Comparison of ENCODE assay signal across 8 cellular contexts in genomic region chr3:152471814-152472605, GRCh38.
A peak's percentile ranks its signal among the peaks of the same experiment; 100 is the strongest.
DNase-seq lines count a peak whose midpoint lies in the region; ATAC-seq, FAIRE-seq and TF ChIP-seq lines count a peak whose summit lies in the region.

No MANE protein-coding gene starts in this region.

- H4K20me1 ChIP-seq in HepG2 (ENCODE audit: insufficient read depth, low read length): no peaks in the 10 kb centered on the region

- intact Hi-C loops in HepG2 (cut with micrococcal nuclease; ENCODE audit: unreplicated experiment): loop anchor here (1.0 to 5.0 kb wide), 4 partner anchors 102 to 490 kb away; no protein-coding TSS in a partner anchor

- DNase-seq in NCI-H510A treated with DMSO at 0.1 percent for 48 hours (lab: John Stamatoyannopoulos, UW) (peak; percentile 55), NCI-H510A (lab: John Stamatoyannopoulos, UW) (no peak), NCI-H2029 treated with DMSO at 0.1 percent for 48 hours (lab: John Stamatoyannopoulos, UW) (peak; percentile 40), cerebellar cortex (ENCODE audit: low spot score) (peak; percentile 67), HepG2 (ENCODE audit: low spot score) (peak; percentile 52)
- DNase-seq in activated CD4-positive, CD25-positive, alpha-beta regulatory T cell treated with anti-CD3 and anti-CD28 coated beads, Interleukin-2, amount 50 U/mL, for 72 hours: peak; percentile 54
- DNase-seq in stimulated activated CD4-positive, alpha-beta T cell treated with anti-CD3 and anti-CD28 coated beads, TNF-alpha, amount 100 ng/mL, for 1 hour (ENCODE audit: low read depth in 3 of 3, low spot score in 1 of 3): peak; percentile 18 to 49 (median 38)

- ATAC-seq in HG02678 (IDR thresholded peaks at IDR 0.05; ENCODE audit: unreplicated experiment) (peak; percentile 61), HepG2 (peak; percentile 86)

- no peak overlapping the region for H3K27ac ChIP-seq in HepG2 (ENCODE audit: extremely low read length, insufficient read depth, low read length)

- H3K9me3 ChIP-seq in HepG2 (ENCODE audit: low read length): 0 out of 2 replicates have a peak, but pooled peaks cover 4% of the 10 kb centered on the region

- no peak overlapping the region for H2AFZ ChIP-seq in HepG2 (ENCODE audit: low read length)

- FAIRE-seq in HepG2 (lab: Jason Lieb, UNC): peak; percentile 12

- CTCF ChIA-PET in HepG2 (lab: Yijun Ruan, JAX; ENCODE audit: low intra/inter-chr PET ratio, low total read pairs): interaction anchor here (1.0 to 1.2 kb wide), 2 partner anchors 102 to 289 kb away, joined by 4 to 6 read pairs; no protein-coding TSS in a partner anchor

- in situ Hi-C loops in HepG2 (cut with HindIII; ENCODE audit: extremely low pct_ligation_motif_present, low pct_unique_long_range_greater_than_20kb): loop anchor here (10.0 kb wide), 1 partner anchor 103 kb away; no protein-coding TSS in a partner anchor

- peak; percentile 25; the same call in 1 of the 2 replicates for TF ChIP-seq RAD21 in HepG2 (CRISPR knock-in tag; IDR thresholded peaks at IDR 0.05)

- 4% methylated on average over 15 of the region's 15 CpGs for WGBS in HepG2 (ENCODE audit: low lambda C conversion rate)

- TF ChIP-seq CTCF in HepG2 (CRISPR knock-in tag; IDR thresholded peaks at IDR 0.05): peak; percentile 74

- BruUV-seq in HepG2 (replicated peaks; lab: Mats Ljungman, UMichigan): no TSS peak

- peak overlapping the region in 2 of 3 experiments; percentile 18 to 35; a peak in 3 of 6 replicates for H3K4me3 ChIP-seq in HepG2 (replicated peaks in 1 of 3; ENCODE audit: insufficient read depth in 1 of 3, low read depth in 2 of 3, low read length in 3 of 3)

- H3K4me2 ChIP-seq in HepG2 (ENCODE audit: low read depth, low read length): peak overlapping the region; percentile 71

- no peaks in the 10 kb centered on the region for H3K36me3 ChIP-seq in HepG2 (replicated peaks in 1 of 2; ENCODE audit: control insufficient read depth in 1 of 2, insufficient read depth in 2 of 2, low read length in 2 of 2)

- TF ChIP-seq EP300 in HepG2 (IDR thresholded peaks at IDR 0.05; ENCODE audit: low read depth in 2 of 2, low read length in 2 of 2): no peak
- no peak for TF ChIP-seq EP300 in HepG2 (CRISPR knock-in tag; IDR thresholded peaks at IDR 0.05; ENCODE audit: borderline replicate concordance)

- no peak overlapping the region for H3K9ac ChIP-seq in HepG2 (ENCODE audit: insufficient read depth, low read depth, low read length)

- no peaks in the 10 kb centered on the region for H3K4me1 ChIP-seq in HepG2 (ENCODE audit: insufficient read depth, low read length)

- no peaks in the 10 kb centered on the region for H3K79me2 ChIP-seq in HepG2 (ENCODE audit: insufficient read depth, low read length)

- H3K27me3 ChIP-seq in HepG2 (ENCODE audit: control insufficient read depth in 1 of 2, insufficient read depth in 2 of 2, low read length in 2 of 2): no peaks in the 10 kb centered on the region

- POLR2A ChIA-PET in HepG2 (lab: Yijun Ruan, JAX): no interaction called here

- TF ChIP-seq POLR2A in HepG2 (IDR thresholded peaks at IDR 0.05; ENCODE audit: insufficient read depth in 1 of 2, low read depth in 2 of 2, low read length in 2 of 2): no peak

TF ChIP-seq in HepG2, 621 proteins besides CTCF, POLR2A, EP300 and RAD21 (continues in another document):
- TF ChIP-seq ELF3 (CRISPR knock-in tag; IDR thresholded peaks at IDR 0.05) (peak; percentile 30; the same call in 1 of the 2 replicates), ZNF503 (CRISPR knock-in tag; IDR thresholded peaks at IDR 0.05) (no peak), MZF1 (CRISPR knock-in tag; IDR thresholded peaks at IDR 0.05; ENCODE audit: borderline replicate concordance) (no peak), NFKB2 (CRISPR knock-in tag; IDR thresholded peaks at IDR 0.05; ENCODE audit: borderline replicate concordance) (no peak), UBTF (CRISPR knock-in tag; IDR thresholded peaks at IDR 0.05) (no peak), RELA (CRISPR knock-in tag; IDR thresholded peaks at IDR 0.05) (no peak), ZNF687 (CRISPR knock-in tag; IDR thresholded peaks at IDR 0.05) (no peak), ZNF354B (CRISPR knock-in tag; IDR thresholded peaks at IDR 0.05) (no peak), MEIS1 (CRISPR knock-in tag; IDR thresholded peaks at IDR 0.05; ENCODE audit: borderline replicate concordance) (no peak), STAG1 (CRISPR knock-in tag; IDR thresholded peaks at IDR 0.05) (peak; percentile 77), NFIB (CRISPR knock-in tag; IDR thresholded peaks at IDR 0.05; ENCODE audit: borderline replicate concordance) (no peak), HNF1B (CRISPR knock-in tag; IDR thresholded peaks at IDR 0.05) (no peak), MED13 (CRISPR knock-in tag; IDR thresholded peaks at IDR 0.05) (no peak), SMC3 (IDR thresholded peaks at IDR 0.05; ENCODE audit: low read length) (peak; percentile 51), GLI4 (CRISPR knock-in tag; IDR thresholded peaks at IDR 0.05; ENCODE audit: borderline replicate concordance) (no peak)
